ENCODE assay signal across 12 cellular contexts in the genomic region with DNA sequence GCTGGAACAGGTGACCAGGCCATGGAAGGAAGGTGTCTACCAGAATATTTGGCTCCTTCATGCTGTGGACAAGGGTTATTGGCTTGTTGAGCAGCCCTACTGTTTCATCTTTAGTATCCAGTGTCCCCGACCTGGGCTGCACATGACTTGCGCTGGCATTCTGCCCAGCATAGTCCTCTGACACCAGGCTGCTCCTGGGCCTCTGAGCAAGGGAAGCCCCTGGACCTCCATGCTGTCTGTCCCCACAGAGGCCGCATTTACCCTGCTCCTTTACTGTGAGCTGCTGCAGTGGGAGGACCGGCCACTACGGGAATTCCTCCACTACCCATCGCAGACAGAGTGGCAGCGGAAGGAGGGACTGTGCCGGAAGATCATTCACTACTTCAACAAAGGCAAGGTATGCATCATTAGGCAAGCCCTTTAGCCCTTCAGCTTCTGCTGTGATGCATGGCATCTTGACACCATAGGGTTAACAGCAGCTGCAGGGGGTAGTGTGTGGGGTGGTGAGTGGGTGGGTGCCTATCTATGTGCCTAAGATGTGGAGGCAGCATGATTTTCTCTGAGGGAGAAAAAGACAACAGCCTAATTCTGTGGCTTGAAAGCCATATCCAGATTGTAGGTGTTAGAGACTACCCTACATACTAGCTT. TPM values are rescaled to one million over a fixed set of nuclear protein-coding genes. Genes with fewer than 3 reads are reported as not detected.
DNase-seq lines count a peak whose midpoint lies in the region; ATAC-seq and TF ChIP-seq lines count a peak whose summit lies in the region.
"Had no signal": no experiment of that assay in that cellular context is flagged by ENCODE, and none has a peak within 500 bp of the region (broad histone marks: within the 10 kb centered on the region; RNA-seq: fewer than 3 reads in every experiment).

No MANE protein-coding gene starts in this region.

- WGBS in GM23248 (ENCODE audit: low coverage in 1 of 2, low lambda C conversion rate in 2 of 2, missing lambda C conversion rate in 2 of 2), 2 experiments = 78 to 85% methylated on average over 8 of the region's 8 CpGs

- H2AFZ ChIP-seq in GM23248 = peak overlapping the region; percentile 71

- no peak for TF ChIP-seq CTCF in fibroblast of villous mesenchyme (IDR thresholded peaks at IDR 0.05; ENCODE audit: insufficient read depth, low read depth, low read length)

- no peak overlapping the region for H3K4me3 Mint-ChIP-seq in activated T-helper 2 cell treated with anti-CD3 and anti-CD28 coated beads, Interferon-gamma antibody, Interleukin-2, Interleukin-4, amounts not matched to agents 10 μg/mL and 5 μg/mL and 100 μg/mL, durations not matched to agents 14 hours and 24 hours and 36 hours (ENCODE audit: low read depth)
- H3K4me3 Mint-ChIP-seq: activated naive CD4-positive, alpha-beta T cell treated with anti-CD3 and anti-CD28 coated beads for 36 hours had no signal

- H3K9me3 ChIP-seq in GM23248 (ENCODE audit: low read depth) = no peaks in the 10 kb centered on the region
- H3K9me3 ChIP-seq in adipocyte (ENCODE audit: control insufficient read depth, low read length) = no peaks in the 10 kb centered on the region

- H3K4me1 ChIP-seq in GM23248 (ENCODE audit: insufficient read depth) = peaks cover 41% of the 10 kb centered on the region
- H3K4me1 ChIP-seq in adipocyte (ENCODE audit: control insufficient read depth, insufficient read depth, low read length) = peaks cover 52% of the 10 kb centered on the region

- no peaks in the 10 kb centered on the region for H3K79me2 ChIP-seq in GM23248 (ENCODE audit: insufficient read depth)

- intact Hi-C loops in activated T-helper 2 cell treated with anti-CD3 and anti-CD28 coated beads, Interferon-gamma antibody, Interleukin-2, Interleukin-4, amounts not matched to agents 10 μg/mL and 5 μg/mL and 100 μg/mL, durations not matched to agents 14 hours and 24 hours and 36 hours (cut with micrococcal nuclease) = no loop called here

- no peaks in the 10 kb centered on the region for H4K20me1 ChIP-seq in GM23248 (ENCODE audit: insufficient read depth)

- in situ Hi-C loops in GM23248 (cut with MboI) = no loop called here

- ATAC-seq in GM18519 (IDR thresholded peaks at IDR 0.05; ENCODE audit: low FRiP score, unreplicated experiment) = no peak
- no peak for ATAC-seq in GM19467 (IDR thresholded peaks at IDR 0.05; ENCODE audit: unreplicated experiment)

- peak overlapping the region; percentile 75 for H3K4me2 ChIP-seq in GM23248 (ENCODE audit: unreplicated experiment)

- H3K4me3 ChIP-seq in GM23248 (0 out of 2 replicates have a peak overlapping the region, but pooled peaks have one; percentile 24), adipocyte (ENCODE audit: low read length) (peak overlapping the region; percentile 15), fibroblast of villous mesenchyme (ENCODE audit: low read depth, low read length) (no peak overlapping the region)

- no peaks in the 10 kb centered on the region for H3K4me1 Mint-ChIP-seq in activated T-helper 2 cell treated with anti-CD3 and anti-CD28 coated beads, Interferon-gamma antibody, Interleukin-2, Interleukin-4, amounts not matched to agents 10 μg/mL and 5 μg/mL and 100 μg/mL, durations not matched to agents 14 hours and 24 hours and 36 hours (ENCODE audit: low read depth)

- H3K27me3 ChIP-seq in GM23248 (replicated peaks; ENCODE audit: insufficient read depth) = no peaks in the 10 kb centered on the region
- H3K27me3 ChIP-seq in adipocyte (replicated peaks; ENCODE audit: control insufficient read depth, insufficient read depth, low read length) = no peaks in the 10 kb centered on the region

- H3K27ac ChIP-seq in GM23248 = peak overlapping the region; percentile 94

- peaks cover 29% of the 10 kb centered on the region for H3F3A ChIP-seq in GM23248 (ENCODE audit: insufficient read depth)

- H3K9me2 ChIP-seq in GM23248 (ENCODE audit: insufficient read depth) = no peaks in the 10 kb centered on the region

- no peaks in the 10 kb centered on the region for H3K36me3 ChIP-seq in GM23248 (ENCODE audit: low read depth)
- no peaks in the 10 kb centered on the region for H3K36me3 ChIP-seq in adipocyte (ENCODE audit: control insufficient read depth, insufficient read depth, low read length, severe bottlenecking)

- H3K9ac ChIP-seq in GM23248 (peak overlapping the region; percentile 64), adipocyte (ENCODE audit: low read length) (peak overlapping the region; percentile 24)

- H3K36me3 Mint-ChIP-seq in activated T-helper 2 cell treated with anti-CD3 and anti-CD28 coated beads, Interferon-gamma antibody, Interleukin-2, Interleukin-4, amounts not matched to agents 10 μg/mL and 5 μg/mL and 100 μg/mL, durations not matched to agents 14 hours and 24 hours and 36 hours (ENCODE audit: low read depth) = no peaks in the 10 kb centered on the region

- H3K27ac Mint-ChIP-seq in activated T-helper 2 cell treated with anti-CD3 and anti-CD28 coated beads, Interferon-gamma antibody, Interleukin-2, Interleukin-4, amounts not matched to agents 10 μg/mL and 5 μg/mL and 100 μg/mL, durations not matched to agents 14 hours and 24 hours and 36 hours = no peak overlapping the region
- H3K27ac Mint-ChIP-seq: activated naive CD4-positive, alpha-beta T cell treated with anti-CD3 and anti-CD28 coated beads for 36 hours had no signal

- no peaks in the 10 kb centered on the region for H3K9me3 Mint-ChIP-seq in activated T-helper 2 cell treated with anti-CD3 and anti-CD28 coated beads, Interferon-gamma antibody, Interleukin-2, Interleukin-4, amounts not matched to agents 10 μg/mL and 5 μg/mL and 100 μg/mL, durations not matched to agents 14 hours and 24 hours and 36 hours
- H3K9me3 Mint-ChIP-seq: activated naive CD4-positive, alpha-beta T cell treated with anti-CD3 and anti-CD28 coated beads for 36 hours had no signal

- no peaks in the 10 kb centered on the region for H3K27me3 Mint-ChIP-seq in activated T-helper 2 cell treated with anti-CD3 and anti-CD28 coated beads, Interferon-gamma antibody, Interleukin-2, Interleukin-4, amounts not matched to agents 10 μg/mL and 5 μg/mL and 100 μg/mL, durations not matched to agents 14 hours and 24 hours and 36 hours (ENCODE audit: low read depth)

- DNase-seq in GM23248 (peak; percentile 41), adipocyte (ENCODE audit: low read depth) (no peak), fibroblast of villous mesenchyme (ENCODE audit: low read depth) (peak; percentile 14), renal cortical epithelial cell (ENCODE audit: low read depth) (peak; percentile 56), T1000 (lab: John Stamatoyannopoulos, UW) (no peak)
- DNase-seq in activated T-helper 2 cell treated with anti-CD3 and anti-CD28 coated beads, Interferon-gamma antibody, Interleukin-2, Interleukin-4, amounts not matched to agents 10 μg/mL and 5 μg/mL and 100 μg/mL, durations not matched to agents 14 hours and 24 hours and 36 hours (ENCODE audit: low spot score) = no peak
- DNase-seq: activated CD4-positive, alpha-beta T cell treated with anti-CD3 and anti-CD28 coated beads for 4 hours; activated naive CD4-positive, alpha-beta T cell treated with anti-CD3 and anti-CD28 coated beads for 36 hours; midbrain; stimulated activated naive CD4-positive, alpha-beta T cell had no signal

RNA-seq across cellular contexts. Expression of a gene that starts 44.0 kb away (rescaled TPM):
- 60.1 and 61.2 TPM in 2 replicates for total RNA-seq in GM23248 (2014; rRNA removed; shearing (Covaris generic))
- polyA plus RNA-seq in GM23248 (2016; fragmentation: Nextera tagmentation; extraction: Ambion mirVana) = 31.1 and 35.8 TPM in 2 replicates
- total RNA-seq in fibroblast of villous mesenchyme (88.6 and 126 TPM in 2 replicates), renal cortical epithelial cell (51.6 and 201 TPM in 2 replicates)
- total RNA-seq in activated T-helper 2 cell treated with anti-CD3 and anti-CD28 coated beads, Interferon-gamma antibody, Interleukin-2, Interleukin-4, amounts not matched to agents 10 μg/mL and 5 μg/mL and 100 μg/mL, durations not matched to agents 14 hours and 24 hours and 36 hours = 235 and 238 TPM in 2 replicates

RNA-seq across cellular contexts. Expression of a gene that starts 50.0 kb away (rescaled TPM):
- 21.2 and 21.6 TPM in 2 replicates for total RNA-seq in GM23248 (2014; rRNA removed; shearing (Covaris generic))
- 11.9 and 13.3 TPM in 2 replicates for polyA plus RNA-seq in GM23248 (2016; fragmentation: Nextera tagmentation; extraction: Ambion mirVana)
- total RNA-seq in fibroblast of villous mesenchyme (31.1 and 38.0 TPM in 2 replicates), renal cortical epithelial cell (23.6 and 37.4 TPM in 2 replicates)
- total RNA-seq in activated T-helper 2 cell treated with anti-CD3 and anti-CD28 coated beads, Interferon-gamma antibody, Interleukin-2, Interleukin-4, amounts not matched to agents 10 μg/mL and 5 μg/mL and 100 μg/mL, durations not matched to agents 14 hours and 24 hours and 36 hours = 36.1 and 37.4 TPM in 2 replicates

Comparison
In these comparisons a context has a peak if more than half of its experiments do, and no peak if none do; other contexts are left out.
1. DNase-seq: peak in GM23248 (single experiment), fibroblast of villous mesenchyme (single experiment) and renal cortical epithelial cell (single experiment); none in adipocyte (single experiment), T1000 (single experiment) and activated T-helper 2 cell treated with anti-CD3 and anti-CD28 coated beads, Interferon-gamma antibody, Interleukin-2, Interleukin-4, amounts not matched to agents 10 μg/mL and 5 μg/mL and 100 μg/mL, durations not matched to agents 14 hours and 24 hours and 36 hours (single experiment).